In genomic region chr1:167627865-167628641, GRCh38 we compare ENCODE assay signal across 1 cellular context.
TF ChIP-seq lines count a peak whose summit lies in the region.

No MANE protein-coding gene starts in this region.

TF ChIP-seq in K562, 482 proteins besides CTCF, POLR2A, EP300 and RAD21 (continued from another document):
- TF ChIP-seq, protein P1, sequence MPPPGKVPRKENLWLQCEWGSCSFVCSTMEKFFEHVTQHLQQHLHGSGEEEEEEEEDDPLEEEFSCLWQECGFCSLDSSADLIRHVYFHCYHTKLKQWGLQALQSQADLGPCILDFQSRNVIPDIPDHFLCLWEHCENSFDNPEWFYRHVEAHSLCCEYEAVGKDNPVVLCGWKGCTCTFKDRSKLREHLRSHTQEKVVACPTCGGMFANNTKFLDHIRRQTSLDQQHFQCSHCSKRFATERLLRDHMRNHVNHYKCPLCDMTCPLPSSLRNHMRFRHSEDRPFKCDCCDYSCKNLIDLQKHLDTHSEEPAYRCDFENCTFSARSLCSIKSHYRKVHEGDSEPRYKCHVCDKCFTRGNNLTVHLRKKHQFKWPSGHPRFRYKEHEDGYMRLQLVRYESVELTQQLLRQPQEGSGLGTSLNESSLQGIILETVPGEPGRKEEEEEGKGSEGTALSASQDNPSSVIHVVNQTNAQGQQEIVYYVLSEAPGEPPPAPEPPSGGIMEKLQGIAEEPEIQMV (tag; conservative IDR thresholded peaks at IDR 0.05; ENCODE audit: low read depth) = 0 out of 2 replicates have a peak, but pooled peaks have one; percentile 3
- TF ChIP-seq ARID1B (IDR thresholded peaks at IDR 0.05) (peak; percentile 96), NELFE (IDR thresholded peaks at IDR 0.05; ENCODE audit: insufficient read depth, insufficient read length) (no peak), ZFP30 (CRISPR knock-in tag; IDR thresholded peaks at IDR 0.05; ENCODE audit: borderline replicate concordance) (no peak), AFF4 (CRISPR knock-in tag; IDR thresholded peaks at IDR 0.05) (peak; percentile 56; the same call in 1 of the 2 replicates), ATF2 (CRISPR knock-in tag; IDR thresholded peaks at IDR 0.05) (no peak), THRB (CRISPR knock-in tag; conservative IDR thresholded peaks at IDR 0.05) (peak; percentile 52; the same call in 1 of the 2 replicates), ZKSCAN8 (CRISPR knock-in tag; IDR thresholded peaks at IDR 0.05) (peak; percentile 64), ARID2 (IDR thresholded peaks at IDR 0.05) (0 out of 2 replicates have a peak, but pooled peaks have one; percentile 22), CHD2 (IDR thresholded peaks at IDR 0.05; ENCODE audit: low read depth, low read length) (no peak), ZBTB26 (CRISPR knock-in tag; IDR thresholded peaks at IDR 0.05) (no peak), ZNF586 (CRISPR knock-in tag; conservative IDR thresholded peaks at IDR 0.05) (no peak), BRF2 (IDR thresholded peaks at IDR 0.05; ENCODE audit: borderline replicate concordance, insufficient read depth, insufficient read length) (no peak), PHF8 (IDR thresholded peaks at IDR 0.05; ENCODE audit: borderline replicate concordance, low read length) (peak; percentile 55; the same call in 1 of the 2 replicates), MEIS2 (IDR thresholded peaks at IDR 0.05; ENCODE audit: partially characterized antibody) (peak; percentile 92), KLF6 (CRISPR knock-in tag; IDR thresholded peaks at IDR 0.05; ENCODE audit: borderline replicate concordance) (peak; percentile 53; the same call in 1 of the 2 replicates), RFX1 (IDR thresholded peaks at IDR 0.05) (no peak), SMARCE1 (IDR thresholded peaks at IDR 0.05) (peak; percentile 94), GABPB1 (CRISPR knock-in tag; IDR thresholded peaks at IDR 0.05) (peak; percentile 80; the same call in 1 of the 2 replicates), ZNF3 (CRISPR knock-in tag; IDR thresholded peaks at IDR 0.05) (no peak), PHB2 (IDR thresholded peaks at IDR 0.05; ENCODE audit: low read depth) (peak; percentile 84), ELF2 (CRISPR knock-in tag; IDR thresholded peaks at IDR 0.05) (peak; percentile 74), THRA (IDR thresholded peaks at IDR 0.05) (no peak), ZNF57 (CRISPR knock-in tag; IDR thresholded peaks at IDR 0.05) (no peak), RBM34 (IDR thresholded peaks at IDR 0.05; ENCODE audit: borderline replicate concordance, insufficient read depth, low read length) (no peak), SLC30A9 (CRISPR knock-in tag; IDR thresholded peaks at IDR 0.05) (no peak), ZNF197 (CRISPR knock-in tag; IDR thresholded peaks at IDR 0.05; ENCODE audit: low read depth) (peak; percentile 33; the same call in 1 of the 2 replicates), ATF3 (IDR thresholded peaks at IDR 0.05) (peak; percentile 61; the same call in 1 of the 2 replicates), ATF3 (CRISPR knock-in tag; conservative IDR thresholded peaks at IDR 0.05) (no peak; the same call in 1 of the 2 replicates), NFRKB (IDR thresholded peaks at IDR 0.05; ENCODE audit: low read depth) (peak; percentile 92), DMBX1 (CRISPR knock-in tag; IDR thresholded peaks at IDR 0.05; ENCODE audit: borderline replicate concordance) (peak; percentile 66; the same call in 1 of the 2 replicates)
- TF ChIP-seq, protein P2, sequence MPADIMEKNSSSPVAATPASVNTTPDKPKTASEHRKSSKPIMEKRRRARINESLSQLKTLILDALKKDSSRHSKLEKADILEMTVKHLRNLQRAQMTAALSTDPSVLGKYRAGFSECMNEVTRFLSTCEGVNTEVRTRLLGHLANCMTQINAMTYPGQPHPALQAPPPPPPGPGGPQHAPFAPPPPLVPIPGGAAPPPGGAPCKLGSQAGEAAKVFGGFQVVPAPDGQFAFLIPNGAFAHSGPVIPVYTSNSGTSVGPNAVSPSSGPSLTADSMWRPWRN (IDR thresholded peaks at IDR 0.05; ENCODE audit: low read depth) = peak; percentile 93
- TF ChIP-seq, protein P3, sequence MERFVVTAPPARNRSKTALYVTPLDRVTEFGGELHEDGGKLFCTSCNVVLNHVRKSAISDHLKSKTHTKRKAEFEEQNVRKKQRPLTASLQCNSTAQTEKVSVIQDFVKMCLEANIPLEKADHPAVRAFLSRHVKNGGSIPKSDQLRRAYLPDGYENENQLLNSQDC (CRISPR knock-in tag; IDR thresholded peaks at IDR 0.05) = no peak
- TF ChIP-seq, protein P4, sequence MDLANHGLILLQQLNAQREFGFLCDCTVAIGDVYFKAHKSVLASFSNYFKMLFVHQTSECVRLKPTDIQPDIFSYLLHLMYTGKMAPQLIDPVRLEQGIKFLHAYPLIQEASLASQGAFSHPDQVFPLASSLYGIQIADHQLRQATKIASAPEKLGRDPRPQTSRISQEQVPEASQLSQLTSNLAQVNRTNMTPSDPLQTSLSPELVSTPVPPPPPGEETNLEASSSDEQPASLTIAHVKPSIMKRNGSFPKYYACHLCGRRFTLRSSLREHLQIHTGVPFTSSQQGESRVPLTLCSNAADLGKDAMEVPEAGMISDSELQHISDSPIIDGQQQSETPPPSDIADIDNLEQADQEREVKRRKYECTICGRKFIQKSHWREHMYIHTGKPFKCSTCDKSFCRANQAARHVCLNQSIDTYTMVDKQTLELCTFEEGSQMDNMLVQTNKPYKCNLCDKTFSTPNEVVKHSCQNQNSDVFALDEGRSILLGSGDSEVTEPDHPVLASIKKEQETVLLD (IDR thresholded peaks at IDR 0.05) = peak; percentile 82; the same call in 1 of the 2 replicates
- TF ChIP-seq, protein P5, sequence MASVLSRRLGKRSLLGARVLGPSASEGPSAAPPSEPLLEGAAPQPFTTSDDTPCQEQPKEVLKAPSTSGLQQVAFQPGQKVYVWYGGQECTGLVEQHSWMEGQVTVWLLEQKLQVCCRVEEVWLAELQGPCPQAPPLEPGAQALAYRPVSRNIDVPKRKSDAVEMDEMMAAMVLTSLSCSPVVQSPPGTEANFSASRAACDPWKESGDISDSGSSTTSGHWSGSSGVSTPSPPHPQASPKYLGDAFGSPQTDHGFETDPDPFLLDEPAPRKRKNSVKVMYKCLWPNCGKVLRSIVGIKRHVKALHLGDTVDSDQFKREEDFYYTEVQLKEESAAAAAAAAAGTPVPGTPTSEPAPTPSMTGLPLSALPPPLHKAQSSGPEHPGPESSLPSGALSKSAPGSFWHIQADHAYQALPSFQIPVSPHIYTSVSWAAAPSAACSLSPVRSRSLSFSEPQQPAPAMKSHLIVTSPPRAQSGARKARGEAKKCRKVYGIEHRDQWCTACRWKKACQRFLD (CRISPR knock-in tag; IDR thresholded peaks at IDR 0.05) = peak; percentile 63
